Comparison of ENCODE assay signal across 32 cellular contexts in genomic region chr12:14435627-14436026, GRCh38.
"Had no signal": no experiment of that assay in that cellular context is flagged by ENCODE, and none has a peak within 500 bp of the region (broad histone marks: within the 10 kb centered on the region; RNA-seq: fewer than 3 reads in every experiment).

No MANE protein-coding gene starts in this region.

- H3K4me1 Mint-ChIP-seq: mesothelial cell of epicardium had no signal

- H3K27ac Mint-ChIP-seq: activated CD4-positive, alpha-beta memory T cell treated with anti-CD3 and anti-CD28 coated beads, Interleukin-2, amount 10 ng/mL, durations not matched to agents 7 days and 5 days; activated naive CD8-positive, alpha-beta T cell treated with anti-CD3 and anti-CD28 coated beads, Interleukin-2, amount 10 ng/mL, durations not matched to agents 7 days and 5 days; activated T-helper 2 cell treated with anti-CD3 and anti-CD28 coated beads, Interferon-gamma antibody, Interleukin-2, Interleukin-4, amounts not matched to agents 10 μg/mL and 5 μg/mL and 100 μg/mL, durations not matched to agents 14 hours and 24 hours and 36 hours; endodermal cell had no signal

- DNase-seq: activated CD4-positive, alpha-beta memory T cell treated with anti-CD3 and anti-CD28 coated beads, Interleukin-2, amount 10 ng/mL, durations not matched to agents 7 days and 5 days; activated CD4-positive, alpha-beta T cell treated with anti-CD3 and anti-CD28 coated beads for 48 hours; activated CD8-positive, alpha-beta memory T cell treated with anti-CD3 and anti-CD28 coated beads, Interleukin-2, amount 10 ng/mL, durations not matched to agents 7 days and 5 days; activated naive CD8-positive, alpha-beta T cell treated with anti-CD3 and anti-CD28 coated beads, Interleukin-2, amount 10 ng/mL, durations not matched to agents 7 days and 5 days; amniotic stem cell; brain microvascular endothelial cell; cortex of kidney; endodermal cell; foreskin fibroblast; head of caudate nucleus; hypothalamus; immature natural killer cell; kidney; left colon; mammary epithelial cell; naive B cell; nucleus accumbens; pancreas; retina; SJCRH30; stimulated activated CD4-positive, alpha-beta T cell treated with anti-CD3 and anti-CD28 coated beads, Interleukin-12 subunit alpha, Interleukin-12 subunit beta, amount 100 ng/mL, for 4 hours; stimulated activated CD4-positive, alpha-beta T cell treated with anti-CD3 and anti-CD28 coated beads, Interleukin-4, amount 100 ng/mL, for 1 hour; substantia nigra; T-helper 2 cell; thyroid gland had no signal

- H3K4me3 Mint-ChIP-seq: activated CD4-positive, alpha-beta memory T cell treated with anti-CD3 and anti-CD28 coated beads, Interleukin-2, amount 10 ng/mL, durations not matched to agents 7 days and 5 days; activated CD8-positive, alpha-beta memory T cell treated with anti-CD3 and anti-CD28 coated beads, Interleukin-2, amount 10 ng/mL, durations not matched to agents 7 days and 5 days; activated naive CD8-positive, alpha-beta T cell treated with anti-CD3 and anti-CD28 coated beads, Interleukin-2, amount 10 ng/mL, durations not matched to agents 7 days and 5 days; endodermal cell; immature natural killer cell; mesothelial cell of epicardium; naive B cell; neural crest cell; stimulated activated naive CD8-positive, alpha-beta T cell treated with anti-CD3 and anti-CD28 coated beads, Interleukin-15, Interleukin-2, amounts not matched to agents 100 ng/mL and 50 ng/mL, for 24 hours had no signal

- H3K9me3 Mint-ChIP-seq: immature natural killer cell, neural crest cell had no signal

- H3K27me3 Mint-ChIP-seq: activated CD4-positive, alpha-beta memory T cell treated with anti-CD3 and anti-CD28 coated beads, Interleukin-2, amount 10 ng/mL, durations not matched to agents 7 days and 5 days; activated CD8-positive, alpha-beta memory T cell treated with anti-CD3 and anti-CD28 coated beads, Interleukin-2, amount 10 ng/mL, durations not matched to agents 7 days and 5 days; activated naive CD8-positive, alpha-beta T cell treated with anti-CD3 and anti-CD28 coated beads, Interleukin-2, amount 10 ng/mL, durations not matched to agents 7 days and 5 days; naive B cell; stimulated activated naive CD8-positive, alpha-beta T cell treated with anti-CD3 and anti-CD28 coated beads, Interleukin-15, Interleukin-2, amounts not matched to agents 100 ng/mL and 50 ng/mL, for 24 hours had no signal

- ATAC-seq: activated CD8-positive, alpha-beta memory T cell treated with anti-CD3 and anti-CD28 coated beads, Interleukin-2, amount 10 ng/mL, durations not matched to agents 7 days and 5 days; esophagus mucosa; left colon; pancreas; sciatic nerve; SK-N-SH treated with all-trans-retinoic acid at 6 μM for 48 hours had no signal
